ENCODE assay signal across 8 cellular contexts in genomic region chr16:5033256-5034166, GRCh38. TPM values are rescaled to one million over a fixed set of nuclear protein-coding genes. Genes with fewer than 3 reads are reported as not detected.
A peak's percentile ranks its signal among the peaks of the same experiment; 100 is the strongest.
DNase-seq lines count a peak whose midpoint lies in the region; TF ChIP-seq lines count a peak whose summit lies in the region.

Gene NAGPA, minus strand, starts transcription at chr16:5033935. Its CDS starts 21 bp downstream, at chr16:5033914.

- no peaks in the 10 kb centered on the region for H3F3A ChIP-seq in OCI-LY1 (ENCODE audit: insufficient read depth, low read length)

- H3K9me2 ChIP-seq in OCI-LY1 (ENCODE audit: low read depth, low read length), result no peaks in the 10 kb centered on the region

- H3K9ac ChIP-seq in OCI-LY1 (ENCODE audit: low read length), result peak within 1 kb of the TSS; percentile 66

- no peak within 1 kb of the TSS for H3K27ac ChIP-seq in OCI-LY1 (ENCODE audit: low read depth, low read length, poor library complexity, severe bottlenecking)

- H3K4me2 ChIP-seq in OCI-LY1 (ENCODE audit: low read length), result peak within 1 kb of the TSS; percentile 80

- H3K79me2 ChIP-seq in OCI-LY1 (ENCODE audit: insufficient read depth, low read length), result no peaks in the 10 kb centered on the region

- TF ChIP-seq CTCF in GM20000 (IDR thresholded peaks at IDR 0.05; ENCODE audit: extremely low read depth, missing control alignments), result no peak
- no peak for TF ChIP-seq CTCF in OCI-LY1 (IDR thresholded peaks at IDR 0.05; ENCODE audit: low read length)

- no peaks in the 10 kb centered on the region for H3K27me3 ChIP-seq in OCI-LY1 (ENCODE audit: insufficient read depth, low read length)

- peak; percentile 55 for DNase-seq in COR-L47 (lab: John Stamatoyannopoulos, UW)
- peak; percentile 95 for DNase-seq in GM20000 (ENCODE audit: low spot score)
- peak; percentile 70 for DNase-seq in HT1080 (ENCODE audit: low read depth)
- DNase-seq in activated T-cell treated with anti-CD3 and anti-CD28 coated beads for 1 hour (ENCODE audit: low read depth), result peak; percentile 73
- peak; percentile 92 for DNase-seq in epidermal melanocyte (ENCODE audit: insufficient read length, low spot score)
- peak; percentile 68 for DNase-seq in middle frontal gyrus (ENCODE audit: extremely low spot score, low spot score)
- DNase-seq in stimulated activated CD8-positive, alpha-beta memory T cell treated with anti-CD3 and anti-CD28 coated beads, Interleukin-15, amount 100 ng/mL, for 48 hours (ENCODE audit: low read depth in 2 of 2), result peak; percentile 71 to 72

- H3K4me3 ChIP-seq in OCI-LY1 (ENCODE audit: low read depth, low read length, poor library complexity, severe bottlenecking), result peak within 1 kb of the TSS; percentile 88

- no peaks in the 10 kb centered on the region for H3K36me3 ChIP-seq in OCI-LY1 (ENCODE audit: insufficient read depth, low read length)

- peak within 1 kb of the TSS; percentile 88 for H2AFZ ChIP-seq in OCI-LY1 (ENCODE audit: low read length)

- peaks cover 26% of the 10 kb centered on the region for H3K4me1 ChIP-seq in OCI-LY1 (ENCODE audit: insufficient read depth, low read length, severe bottlenecking)

- no peaks in the 10 kb centered on the region for H4K20me1 ChIP-seq in OCI-LY1 (ENCODE audit: insufficient read depth, low read length)

- no peaks in the 10 kb centered on the region for H3K9me3 ChIP-seq in OCI-LY1 (ENCODE audit: low read length)

RNA-seq across cellular contexts. Expression of gene NAGPA, which starts in this region (rescaled TPM):
- total RNA-seq in HT1080 (2014; rRNA removed; shearing (Covaris generic)), result 26.2 and 30.6 TPM in 2 replicates
- 22.0 and 23.1 TPM in 2 replicates for polyA plus RNA-seq in HT1080 (2015; cell fraction: cytosol; rRNA removed)
- 44.7 and 55.4 TPM in 2 replicates for polyA plus RNA-seq in HT1080 (2015; cell fraction: nucleus; rRNA removed)
